ENCODE assay signal across 2 cellular contexts in the genomic region with DNA sequence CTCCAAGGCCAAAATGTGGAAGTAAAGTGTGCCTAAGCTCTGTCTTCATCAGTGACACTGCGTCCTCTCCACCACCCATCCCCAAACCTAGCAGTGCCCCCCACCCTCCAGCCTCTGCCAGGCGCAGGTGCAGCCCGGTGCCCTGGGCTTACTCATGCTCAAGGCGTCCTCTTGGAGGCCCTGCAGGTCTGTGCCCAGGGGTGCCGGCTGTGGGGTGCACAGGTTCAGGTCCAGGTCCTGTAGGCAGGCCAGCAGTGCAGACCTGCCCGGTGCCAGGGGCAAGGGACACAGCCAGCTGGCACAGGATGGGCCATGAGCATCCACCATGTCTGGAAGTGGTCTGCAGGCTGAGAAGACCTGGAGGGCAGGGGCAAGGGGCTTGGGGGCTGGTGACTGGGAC.
TF ChIP-seq lines count a peak whose summit lies in the region.

No MANE protein-coding gene starts in this region.

TF ChIP-seq in SK-N-SH, 30 proteins besides CTCF, POLR2A, EP300 and RAD21:
- no peak for TF ChIP-seq YY1 (IDR thresholded peaks at IDR 0.05; ENCODE audit: low read depth)
- no peak for TF ChIP-seq USF2 (IDR thresholded peaks at IDR 0.05; ENCODE audit: borderline replicate concordance, low read depth, low read length)
- no peak for TF ChIP-seq RCOR1 (IDR thresholded peaks at IDR 0.05; ENCODE audit: low read length)
- TF ChIP-seq TEAD4 (IDR thresholded peaks at IDR 0.05; ENCODE audit: borderline replicate concordance, insufficient read depth): no peak
- TF ChIP-seq ZBTB33 (IDR thresholded peaks at IDR 0.05; ENCODE audit: borderline replicate concordance, low read depth): no peak
- TF ChIP-seq, protein P1, sequence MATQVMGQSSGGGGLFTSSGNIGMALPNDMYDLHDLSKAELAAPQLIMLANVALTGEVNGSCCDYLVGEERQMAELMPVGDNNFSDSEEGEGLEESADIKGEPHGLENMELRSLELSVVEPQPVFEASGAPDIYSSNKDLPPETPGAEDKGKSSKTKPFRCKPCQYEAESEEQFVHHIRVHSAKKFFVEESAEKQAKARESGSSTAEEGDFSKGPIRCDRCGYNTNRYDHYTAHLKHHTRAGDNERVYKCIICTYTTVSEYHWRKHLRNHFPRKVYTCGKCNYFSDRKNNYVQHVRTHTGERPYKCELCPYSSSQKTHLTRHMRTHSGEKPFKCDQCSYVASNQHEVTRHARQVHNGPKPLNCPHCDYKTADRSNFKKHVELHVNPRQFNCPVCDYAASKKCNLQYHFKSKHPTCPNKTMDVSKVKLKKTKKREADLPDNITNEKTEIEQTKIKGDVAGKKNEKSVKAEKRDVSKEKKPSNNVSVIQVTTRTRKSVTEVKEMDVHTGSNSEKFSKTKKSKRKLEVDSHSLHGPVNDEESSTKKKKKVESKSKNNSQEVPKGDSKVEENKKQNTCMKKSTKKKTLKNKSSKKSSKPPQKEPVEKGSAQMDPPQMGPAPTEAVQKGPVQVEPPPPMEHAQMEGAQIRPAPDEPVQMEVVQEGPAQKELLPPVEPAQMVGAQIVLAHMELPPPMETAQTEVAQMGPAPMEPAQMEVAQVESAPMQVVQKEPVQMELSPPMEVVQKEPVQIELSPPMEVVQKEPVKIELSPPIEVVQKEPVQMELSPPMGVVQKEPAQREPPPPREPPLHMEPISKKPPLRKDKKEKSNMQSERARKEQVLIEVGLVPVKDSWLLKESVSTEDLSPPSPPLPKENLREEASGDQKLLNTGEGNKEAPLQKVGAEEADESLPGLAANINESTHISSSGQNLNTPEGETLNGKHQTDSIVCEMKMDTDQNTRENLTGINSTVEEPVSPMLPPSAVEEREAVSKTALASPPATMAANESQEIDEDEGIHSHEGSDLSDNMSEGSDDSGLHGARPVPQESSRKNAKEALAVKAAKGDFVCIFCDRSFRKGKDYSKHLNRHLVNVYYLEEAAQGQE (IDR thresholded peaks at IDR 0.05; ENCODE audit: low read depth, low read length): no peak
- TF ChIP-seq SIN3A (IDR thresholded peaks at IDR 0.05; ENCODE audit: borderline replicate concordance, low read depth, low read length): no peak
- TF ChIP-seq MXI1 (IDR thresholded peaks at IDR 0.05; ENCODE audit: low read depth, low read length): no peak
- no peak for TF ChIP-seq RFX5 (IDR thresholded peaks at IDR 0.05; ENCODE audit: low read length)
- TF ChIP-seq FOXM1 (IDR thresholded peaks at IDR 0.05; ENCODE audit: low read depth): no peak
- no peak for TF ChIP-seq ELF1 (IDR thresholded peaks at IDR 0.05)
- no peak for TF ChIP-seq NFIC (IDR thresholded peaks at IDR 0.05; ENCODE audit: borderline replicate concordance)
- no peak for TF ChIP-seq FOSL2 (IDR thresholded peaks at IDR 0.05; ENCODE audit: borderline replicate concordance, low read depth)
- TF ChIP-seq POLR2AphosphoS5 (IDR thresholded peaks at IDR 0.05; ENCODE audit: low read depth, low read length): no peak
- TF ChIP-seq RXRA (IDR thresholded peaks at IDR 0.05; ENCODE audit: borderline replicate concordance, low read depth): no peak
- no peak for TF ChIP-seq GATA2 (CRISPR knock-in tag; IDR thresholded peaks at IDR 0.05)
- TF ChIP-seq EZH2phosphoT487 (IDR thresholded peaks at IDR 0.05; ENCODE audit: borderline replicate concordance, low read depth): no peak
- no peak for TF ChIP-seq JUND (IDR thresholded peaks at IDR 0.05)
- TF ChIP-seq SMC3 (IDR thresholded peaks at IDR 0.05; ENCODE audit: low read depth, low read length): no peak
- no peak for TF ChIP-seq MAX (IDR thresholded peaks at IDR 0.05; ENCODE audit: low read depth)

TF ChIP-seq in SK-N-SH treated with all-trans-retinoic acid at 6 μM for 48 hours, 23 proteins besides CTCF, POLR2A, EP300 and RAD21:
- no peak for TF ChIP-seq RARB (CRISPR knock-in tag; IDR thresholded peaks at IDR 0.05)
- no peak for TF ChIP-seq TSHZ2 (CRISPR knock-in tag; IDR thresholded peaks at IDR 0.05)
- no peak for TF ChIP-seq ESRRG (CRISPR knock-in tag; IDR thresholded peaks at IDR 0.05)
- no peak for TF ChIP-seq ZC3H10 (CRISPR knock-in tag; IDR thresholded peaks at IDR 0.05)
- no peak for TF ChIP-seq PPARA (CRISPR knock-in tag; IDR thresholded peaks at IDR 0.05; ENCODE audit: borderline replicate concordance)
- no peak for TF ChIP-seq ZFP3 (CRISPR knock-in tag; IDR thresholded peaks at IDR 0.05)
- no peak for TF ChIP-seq ZNF8 (CRISPR knock-in tag; IDR thresholded peaks at IDR 0.05)
- TF ChIP-seq TOX (CRISPR knock-in tag; IDR thresholded peaks at IDR 0.05; ENCODE audit: borderline replicate concordance): no peak
- TF ChIP-seq ZNF565 (CRISPR knock-in tag; conservative IDR thresholded peaks at IDR 0.05; ENCODE audit: low read depth): no peak
- no peak for TF ChIP-seq CSDC2 (CRISPR knock-in tag; IDR thresholded peaks at IDR 0.05)
- no peak for TF ChIP-seq ISL1 (CRISPR knock-in tag; IDR thresholded peaks at IDR 0.05)
- TF ChIP-seq, protein P2, sequence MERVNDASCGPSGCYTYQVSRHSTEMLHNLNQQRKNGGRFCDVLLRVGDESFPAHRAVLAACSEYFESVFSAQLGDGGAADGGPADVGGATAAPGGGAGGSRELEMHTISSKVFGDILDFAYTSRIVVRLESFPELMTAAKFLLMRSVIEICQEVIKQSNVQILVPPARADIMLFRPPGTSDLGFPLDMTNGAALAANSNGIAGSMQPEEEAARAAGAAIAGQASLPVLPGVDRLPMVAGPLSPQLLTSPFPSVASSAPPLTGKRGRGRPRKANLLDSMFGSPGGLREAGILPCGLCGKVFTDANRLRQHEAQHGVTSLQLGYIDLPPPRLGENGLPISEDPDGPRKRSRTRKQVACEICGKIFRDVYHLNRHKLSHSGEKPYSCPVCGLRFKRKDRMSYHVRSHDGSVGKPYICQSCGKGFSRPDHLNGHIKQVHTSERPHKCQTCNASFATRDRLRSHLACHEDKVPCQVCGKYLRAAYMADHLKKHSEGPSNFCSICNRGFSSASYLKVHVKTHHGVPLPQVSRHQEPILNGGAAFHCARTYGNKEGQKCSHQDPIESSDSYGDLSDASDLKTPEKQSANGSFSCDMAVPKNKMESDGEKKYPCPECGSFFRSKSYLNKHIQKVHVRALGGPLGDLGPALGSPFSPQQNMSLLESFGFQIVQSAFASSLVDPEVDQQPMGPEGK (CRISPR knock-in tag; IDR thresholded peaks at IDR 0.05; ENCODE audit: borderline replicate concordance): no peak
- no peak for TF ChIP-seq ZNF70 (CRISPR knock-in tag; IDR thresholded peaks at IDR 0.05)
- TF ChIP-seq ARNTL (CRISPR knock-in tag; IDR thresholded peaks at IDR 0.05; ENCODE audit: borderline replicate concordance, low read depth): no peak
- TF ChIP-seq SNAI2 (CRISPR knock-in tag; IDR thresholded peaks at IDR 0.05): no peak
- no peak for TF ChIP-seq BACH2 (CRISPR knock-in tag; IDR thresholded peaks at IDR 0.05; ENCODE audit: borderline replicate concordance)
